1 cellular context compared by ENCODE assay signal in the genomic region with DNA sequence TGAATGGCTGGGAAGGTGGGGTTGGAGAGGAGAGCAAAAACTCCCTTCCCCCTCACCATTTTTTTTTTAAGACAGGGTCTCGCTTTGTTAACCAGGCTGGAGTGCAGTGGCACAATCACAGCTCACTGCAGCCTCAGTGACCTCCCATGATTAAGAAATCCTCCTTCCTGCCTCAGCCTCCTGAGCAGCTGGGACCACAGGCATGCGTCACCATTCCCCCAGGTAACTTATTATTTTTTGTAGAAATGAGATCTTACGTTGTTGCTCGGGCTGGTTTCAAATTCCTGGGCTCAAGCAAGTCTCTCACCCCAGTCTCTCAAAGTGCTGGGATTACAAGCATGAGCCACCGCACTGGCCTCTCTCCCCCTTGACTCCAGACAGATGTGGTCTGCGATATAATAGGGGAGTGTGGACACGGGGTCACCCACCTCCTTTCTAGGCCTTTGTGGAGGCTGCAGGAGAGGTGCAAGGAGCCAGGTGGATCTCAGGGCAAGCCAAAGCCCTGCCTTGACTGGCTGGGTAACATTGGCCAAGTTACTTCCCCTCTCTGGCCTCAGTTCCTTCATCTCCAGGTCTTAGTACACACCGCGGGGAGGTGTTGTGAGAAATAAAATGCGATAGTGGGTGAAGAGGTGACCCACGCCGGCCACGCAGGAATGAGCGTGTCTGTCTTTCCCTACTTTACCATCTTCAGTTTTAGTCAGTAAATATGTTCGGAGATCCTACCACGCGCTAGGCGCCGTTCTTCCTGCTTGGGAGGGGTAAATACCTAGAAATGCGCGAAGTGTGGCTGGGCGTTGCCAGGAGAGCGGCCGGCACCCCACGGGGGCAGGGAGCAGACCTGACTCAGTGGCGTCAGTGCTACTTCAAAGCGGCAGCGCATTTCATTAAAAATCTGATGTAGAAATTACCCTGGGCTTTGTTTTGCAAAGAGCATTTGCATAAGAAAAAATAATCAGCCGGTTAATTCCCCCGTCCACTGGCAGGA.
TF ChIP-seq lines count a peak whose summit lies in the region.

No MANE protein-coding gene starts in this region.

TF ChIP-seq in endothelial cell of umbilical vein, 7 proteins besides CTCF, POLR2A, EP300 and RAD21:
- TF ChIP-seq MAX (IDR thresholded peaks at IDR 0.05; ENCODE audit: insufficient read depth, insufficient read length) (no peak), MYC (IDR thresholded peaks at IDR 0.05; ENCODE audit: low read depth, low read length) (no peak), FOS (IDR thresholded peaks at IDR 0.05; ENCODE audit: borderline replicate concordance, insufficient read depth, low read length) (no peak), GATA2 (IDR thresholded peaks at IDR 0.05; ENCODE audit: insufficient read depth, insufficient read length, low read depth, low read length) (no peak), JUN (IDR thresholded peaks at IDR 0.05; ENCODE audit: borderline replicate concordance, insufficient read depth, insufficient read length, low read depth) (no peak), POLR2AphosphoS5 (IDR thresholded peaks at IDR 0.05; ENCODE audit: insufficient read depth, low read depth, low read length) (no peak), EZH2 (IDR thresholded peaks at IDR 0.05; ENCODE audit: borderline replicate concordance, low read depth, low read length, severe bottlenecking) (no peak)
